Comparison of ENCODE assay signal across 19 cellular contexts in the genomic region with DNA sequence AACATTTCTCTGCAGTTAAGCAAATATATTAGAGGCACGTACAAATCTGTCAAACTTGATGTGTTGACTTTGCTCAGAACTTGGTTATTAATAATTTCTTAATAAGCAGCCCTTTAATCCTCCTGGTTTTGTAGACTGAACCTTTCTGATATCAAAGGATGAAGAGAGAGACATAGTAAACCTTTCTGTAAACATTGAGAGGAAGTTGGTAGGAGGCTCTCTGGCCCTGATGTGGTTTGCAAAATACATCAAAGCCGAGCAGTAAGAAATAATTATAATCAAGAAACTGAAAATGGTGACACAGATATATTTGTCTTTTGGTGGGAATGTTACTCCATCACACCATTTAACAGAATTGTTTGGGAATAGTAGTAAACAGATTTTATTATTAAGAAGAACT.
"Had no signal": no experiment of that assay in that cellular context is flagged by ENCODE, and none has a peak within 500 bp of the region (broad histone marks: within the 10 kb centered on the region; RNA-seq: fewer than 3 reads in every experiment).

No MANE protein-coding gene starts in this region.

- H3K36me3 ChIP-seq: gastroesophageal sphincter, heart right ventricle, pancreas, right lobe of liver, stomach, upper lobe of left lung had no signal

- H3K4me3 ChIP-seq: coronary artery, gastroesophageal sphincter, heart right ventricle, pancreas, right lobe of liver, stomach, testis, upper lobe of left lung had no signal

- DNase-seq: activated CD4-positive, alpha-beta memory T cell treated with anti-CD3 and anti-CD28 coated beads for 36 hours; activated T-cell treated with anti-CD3 and anti-CD28 coated beads for 4 hours; anterior cingulate cortex; heart right ventricle; immature natural killer cell; mesenchymal stem cell; natural killer cell; pancreas; right lobe of liver; small intestine; stimulated activated CD4-positive, alpha-beta T cell treated with anti-CD3 and anti-CD28 coated beads, Interleukin-4, amount 100 ng/mL, for 1 hour; stomach; testis; upper lobe of left lung had no signal

- H3K4me3 Mint-ChIP-seq: activated CD4-positive, alpha-beta memory T cell treated with anti-CD3 and anti-CD28 coated beads for 36 hours; activated T-helper 1 cell treated with anti-CD3 and anti-CD28 coated beads, Interleukin-12 subunit alpha, Interleukin-12 subunit beta, Interleukin-2, Interleukin-4 antibody, amounts not matched to agents 30 ng/mL and 10 ng/mL and 1 ng/mL, durations not matched to agents 14 hours and 24 hours and 36 hours; brain; immature natural killer cell; natural killer cell had no signal

- H3K27ac Mint-ChIP-seq: activated CD4-positive, alpha-beta memory T cell treated with anti-CD3 and anti-CD28 coated beads for 36 hours; activated T-helper 1 cell treated with anti-CD3 and anti-CD28 coated beads, Interleukin-12 subunit alpha, Interleukin-12 subunit beta, Interleukin-2, Interleukin-4 antibody, amounts not matched to agents 30 ng/mL and 10 ng/mL and 1 ng/mL, durations not matched to agents 14 hours and 24 hours and 36 hours; immature natural killer cell; natural killer cell had no signal

- H3K36me3 Mint-ChIP-seq: activated CD4-positive, alpha-beta memory T cell treated with anti-CD3 and anti-CD28 coated beads for 36 hours; brain; natural killer cell had no signal

- ATAC-seq: esophagus mucosa, gastroesophageal sphincter, heart right ventricle, natural killer cell, pancreas, right lobe of liver had no signal

- H3K27me3 Mint-ChIP-seq: activated CD4-positive, alpha-beta memory T cell treated with anti-CD3 and anti-CD28 coated beads for 36 hours had no signal

- H3K27ac ChIP-seq: coronary artery, gastroesophageal sphincter, heart right ventricle, pancreas, right lobe of liver, stomach, testis, upper lobe of left lung had no signal

- H3K27me3 ChIP-seq: gastroesophageal sphincter, heart right ventricle, pancreas, right lobe of liver, stomach, testis, upper lobe of left lung had no signal

- H3K9me3 ChIP-seq: gastroesophageal sphincter, heart right ventricle, pancreas, right lobe of liver, stomach, testis, upper lobe of left lung had no signal

- H3K4me1 ChIP-seq: pancreas, right lobe of liver, stomach, testis, upper lobe of left lung had no signal

- H3K9me3 Mint-ChIP-seq: activated CD4-positive, alpha-beta memory T cell treated with anti-CD3 and anti-CD28 coated beads for 36 hours; activated T-helper 1 cell treated with anti-CD3 and anti-CD28 coated beads, Interleukin-12 subunit alpha, Interleukin-12 subunit beta, Interleukin-2, Interleukin-4 antibody, amounts not matched to agents 30 ng/mL and 10 ng/mL and 1 ng/mL, durations not matched to agents 14 hours and 24 hours and 36 hours; immature natural killer cell; natural killer cell had no signal
